In genomic region chr20:45550765-45551164, GRCh38 we compare ENCODE assay signal across 8 cellular contexts. TPM values are rescaled to one million over a fixed set of nuclear protein-coding genes. Genes with fewer than 3 reads are reported as not detected.
"Had no signal": no experiment of that assay in that cellular context is flagged by ENCODE, and none has a peak within 500 bp of the region (broad histone marks: within the 10 kb centered on the region; RNA-seq: fewer than 3 reads in every experiment).

No MANE protein-coding gene starts in this region.

- FAIRE-seq: H1, H54 had no signal

- ATAC-seq: GM23338 had no signal

- H3K4me3 ChIP-seq: GM23338 had no signal

- H3K27ac ChIP-seq: KMS-11 had no signal

- DNase-seq: H9, HCEC 1CT, KBM-7 had no signal

- H3K4me2 ChIP-seq: GM23338, KMS-11 had no signal

- H2AFZ ChIP-seq: GM23338 had no signal

- H3K9ac ChIP-seq: KMS-11 had no signal

RNA-seq across cellular contexts. Expression of gene EPPIN, which starts 3.6 kb away (rescaled TPM):
- total RNA-seq: GM23338, H1, H9, HT-29 had no signal

RNA-seq across cellular contexts. Expression of gene WFDC6, which starts 11.5 kb away (rescaled TPM):
- total RNA-seq: GM23338, H1, H9, HT-29 had no signal
- polyA plus RNA-seq: GM23338, H1 had no signal

RNA-seq across cellular contexts. Expression of gene WFDC8, which starts 28.3 kb away (rescaled TPM):
- total RNA-seq: GM23338, H1, H9, HT-29 had no signal
- polyA plus RNA-seq: H1 had no signal

RNA-seq across cellular contexts. Expression of gene SPINT3, which starts 35.3 kb away (rescaled TPM):
- total RNA-seq: GM23338, H1, H9, HT-29 had no signal
- polyA plus RNA-seq: GM23338, H1 had no signal
